In genomic region chr20:5480824-5481600, GRCh38 we compare ENCODE assay signal across 18 cellular contexts.
DNase-seq lines count a peak whose midpoint lies in the region; ATAC-seq and TF ChIP-seq lines count a peak whose summit lies in the region.
"Had no signal": no experiment of that assay in that cellular context is flagged by ENCODE, and none has a peak within 500 bp of the region (broad histone marks: within the 10 kb centered on the region; RNA-seq: fewer than 3 reads in every experiment).

No MANE protein-coding gene starts in this region.

- H3K4me3 Mint-ChIP-seq in T-cell = no peak overlapping the region
- H3K4me3 Mint-ChIP-seq: activated naive CD4-positive, alpha-beta T cell treated with anti-CD3 and anti-CD28 coated beads, Interleukin-2, amount 10 ng/mL, durations not matched to agents 7 days and 5 days; brain; CD8-positive, alpha-beta T cell; GM23338; stimulated activated naive B cell treated with anti-CD40 and anti-IgM and Interleukin-4, amounts not matched to agents 10 μg/mL and 1 μg/mL and 100 μg/mL, for 72 hours had no signal

- CTCF ChIA-PET in T-cell (lab: Charles Lee) = no interaction called here

- peaks cover 0 to 6% (median 1%) of the 10 kb centered on the region in 3 donors for H3K4me1 Mint-ChIP-seq in T-cell
- H3K4me1 Mint-ChIP-seq: brain had no signal

- 78 to 82% methylated on average over 6 of the region's 6 CpGs for WGBS in thyroid gland, 2 donors

- peak; percentile 55 for ATAC-seq in GM19351 (IDR thresholded peaks at IDR 0.05; ENCODE audit: unreplicated experiment)
- ATAC-seq in left lung = peak; percentile 49
- no peak for ATAC-seq in T-cell (replicated peaks in 1 of 4)
- ATAC-seq in HG03159 (IDR thresholded peaks at IDR 0.05; ENCODE audit: unreplicated experiment) = no peak
- ATAC-seq: CD8-positive, alpha-beta T cell; GM23338; Panc1 had no signal

- H3K27me3 Mint-ChIP-seq in T-cell = peaks cover 4 to 12% of the 10 kb centered on the region in 2 donors

- H3K4me3 ChIP-seq in left lung (no peak overlapping the region), thyroid gland (replicated peaks in 1 of 3) (no peak overlapping the region)
- H3K4me3 ChIP-seq: GM23338, lung had no signal

- TF ChIP-seq POLR2A in thyroid gland (IDR thresholded peaks at IDR 0.05) = no peak

- TF ChIP-seq CTCF in left lung (IDR thresholded peaks at IDR 0.05) (no peak), thyroid gland (IDR thresholded peaks at IDR 0.05) (no peak)

- POLR2A ChIA-PET in T-cell (lab: Charles Lee) = no interaction called here

- DNase-seq in NCI-H1092 (lab: John Stamatoyannopoulos, UW) = peak; percentile 93
- peak; percentile 55 to 81 for DNase-seq in NCI-H526 (lab: John Stamatoyannopoulos, UW)
- no peak for DNase-seq in left lung
- DNase-seq in T-cell = no peak
- DNase-seq in D341Med (ENCODE audit: low spot score) = no peak
- no peak for DNase-seq in thyroid gland
- DNase-seq: activated CD4-positive, CD25-positive, alpha-beta regulatory T cell; activated naive CD4-positive, alpha-beta T cell treated with anti-CD3 and anti-CD28 coated beads, Interleukin-2, amount 10 ng/mL, durations not matched to agents 7 days and 5 days; CD8-positive, alpha-beta T cell; effector CD4-positive, alpha-beta T cell; NCI-H1930; stimulated activated naive B cell treated with anti-CD40 and anti-IgM and Interleukin-4, amounts not matched to agents 10 μg/mL and 1 μg/mL and 100 μg/mL, for 72 hours had no signal

- no peaks in the 10 kb centered on the region for H3K36me3 Mint-ChIP-seq in T-cell
- H3K36me3 Mint-ChIP-seq: activated naive CD4-positive, alpha-beta T cell treated with anti-CD3 and anti-CD28 coated beads, Interleukin-2, amount 10 ng/mL, durations not matched to agents 7 days and 5 days; brain; CD8-positive, alpha-beta T cell; stimulated activated naive B cell treated with anti-CD40 and anti-IgM and Interleukin-4, amounts not matched to agents 10 μg/mL and 1 μg/mL and 100 μg/mL, for 72 hours had no signal

- intact Hi-C loops in left lung (cut with DNase I) (no loop called here), thyroid gland (cut with DNase I) (no loop called here)

- no peaks in the 10 kb centered on the region for H3K36me3 ChIP-seq in left lung
- H3K36me3 ChIP-seq in thyroid gland = no peaks in the 10 kb centered on the region

- H3K27ac ChIP-seq in left lung = no peak overlapping the region
- no peak overlapping the region for H3K27ac ChIP-seq in thyroid gland

- no peaks in the 10 kb centered on the region for H3K9me3 ChIP-seq in left lung
- no peaks in the 10 kb centered on the region for H3K9me3 ChIP-seq in thyroid gland

- H3K27me3 ChIP-seq in left lung (no peaks in the 10 kb centered on the region), thyroid gland (no peaks in the 10 kb centered on the region)

- H3K9me3 Mint-ChIP-seq in T-cell = no peaks in the 10 kb centered on the region
- H3K9me3 Mint-ChIP-seq: activated naive CD4-positive, alpha-beta T cell treated with anti-CD3 and anti-CD28 coated beads, Interleukin-2, amount 10 ng/mL, durations not matched to agents 7 days and 5 days; brain; CD8-positive, alpha-beta T cell; GM23338; stimulated activated naive B cell treated with anti-CD40 and anti-IgM and Interleukin-4, amounts not matched to agents 10 μg/mL and 1 μg/mL and 100 μg/mL, for 72 hours had no signal

- no peaks in the 10 kb centered on the region for H3K4me1 ChIP-seq in left lung
- H3K4me1 ChIP-seq in thyroid gland = no peaks in the 10 kb centered on the region

- H3K27ac Mint-ChIP-seq in T-cell = no peak overlapping the region
- H3K27ac Mint-ChIP-seq: activated naive CD4-positive, alpha-beta T cell treated with anti-CD3 and anti-CD28 coated beads, Interleukin-2, amount 10 ng/mL, durations not matched to agents 7 days and 5 days; brain; CD8-positive, alpha-beta T cell; GM23338; stimulated activated naive B cell treated with anti-CD40 and anti-IgM and Interleukin-4, amounts not matched to agents 10 μg/mL and 1 μg/mL and 100 μg/mL, for 72 hours had no signal

Comparison
In these comparisons a context has a peak if more than half of its experiments do, and no peak if none do; other contexts are left out.
1. ATAC-seq: peak in GM19351 (single experiment) and left lung (single experiment); none in T-cell (0 of 4) and HG03159 (single experiment).
2. DNase-seq: peak in NCI-H1092 (single experiment) and NCI-H526 (2 of 2); none in left lung (0 of 2), T-cell (0 of 34), D341Med (single experiment) and thyroid gland (0 of 2).